8 cellular contexts compared by ENCODE assay signal in genomic region chr13:99501135-99501951, GRCh38.
DNase-seq lines count a peak whose midpoint lies in the region; ATAC-seq and TF ChIP-seq lines count a peak whose summit lies in the region.

TSS of gene TM9SF2 (plus strand) at chr13:99501472. CDS start at chr13:99501607, 135 bp downstream.

- TF ChIP-seq CTCF in AG09309 (IDR thresholded peaks at IDR 0.05; ENCODE audit: control insufficient read depth, insufficient read depth, low read depth, low read length, missing control alignments) = no peak

- H3K4me3 ChIP-seq in AG09309 (ENCODE audit: control insufficient read depth, low read depth, low read length) = peak within 1 kb of the TSS; percentile 85

- DNase-seq in AG09309 (ENCODE audit: low read depth) (peak; percentile 89), NCI-H446 treated with DMSO at 0.1 percent for 48 hours (lab: John Stamatoyannopoulos, UW) (peak; percentile 89), cerebellar cortex (ENCODE audit: low spot score) (peak; percentile 94), islet precursor cell (peak; percentile 99)
- DNase-seq in stimulated activated CD4-positive, alpha-beta T cell treated with anti-CD3 and anti-CD28 coated beads, Interleukin-12 subunit alpha, Interleukin-12 subunit beta, amount 100 ng/mL, for 48 hours (ENCODE audit: low read depth in 2 of 3, low spot score in 1 of 3) = peak; percentile 95 to 98 (median 96)

- peak; percentile 45 for ATAC-seq in GM19025 (IDR thresholded peaks at IDR 0.05; ENCODE audit: low read depth, unreplicated experiment)
- ATAC-seq in HG03342 (IDR thresholded peaks at IDR 0.05; ENCODE audit: unreplicated experiment) = peak; percentile 55
- peak; percentile 52 to 57 for ATAC-seq in activated CD4-positive, CD25-positive, alpha-beta regulatory T cell treated with anti-CD3 and anti-CD28 coated beads, Interleukin-2, amount 50 U/mL, for 24 hours

Comparison
In these comparisons a context has a peak if more than half of its experiments do, and no peak if none do; other contexts are left out.
1. Peak in every context shown above with its lines: DNase-seq, ATAC-seq and H3K4me3 ChIP-seq.